8 cellular contexts compared by ENCODE assay signal in the genomic region with DNA sequence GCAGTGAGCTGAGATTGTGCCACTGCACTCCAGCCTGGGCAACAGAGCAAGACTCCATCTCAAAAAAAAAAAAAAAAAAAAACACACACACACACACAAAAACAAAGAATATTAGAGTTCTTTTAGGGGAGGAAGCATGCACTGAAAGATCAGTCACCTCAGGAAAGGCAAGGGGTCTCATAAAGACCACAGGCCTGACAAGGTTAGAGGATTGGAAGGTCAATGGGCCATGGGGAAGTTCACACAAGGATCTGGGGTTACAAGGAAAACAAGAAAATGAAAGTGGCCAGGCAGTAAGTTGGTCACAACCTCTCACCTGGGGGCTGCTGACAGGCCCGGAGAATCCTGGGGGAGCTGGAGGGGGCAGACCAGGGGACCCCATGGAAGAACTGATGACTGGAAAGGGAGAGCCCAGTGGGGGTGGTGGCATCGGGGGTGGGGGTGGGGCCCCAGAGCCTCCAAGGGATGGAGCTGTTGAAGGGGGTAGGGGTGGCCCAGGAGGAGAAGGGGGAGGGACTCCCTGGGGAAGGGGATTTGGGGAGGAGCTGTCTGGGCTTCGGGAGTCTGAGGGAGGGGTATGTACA. TPM values are rescaled to one million over a fixed set of nuclear protein-coding genes. Genes with fewer than 3 reads are reported as not detected.
DNase-seq lines count a peak whose midpoint lies in the region; ATAC-seq and TF ChIP-seq lines count a peak whose summit lies in the region.

No MANE protein-coding gene starts in this region.

- no peak for TF ChIP-seq CTCF in AG10803 (conservative IDR thresholded peaks at IDR 0.05; ENCODE audit: low read length)
- no peak for TF ChIP-seq CTCF in cardiac fibroblast (IDR thresholded peaks at IDR 0.05; ENCODE audit: low read depth, low read length)

- H3K4me3 ChIP-seq in AG10803 (ENCODE audit: low read length) (peak overlapping the region; percentile 81), cardiac fibroblast (replicated peaks in 1 of 2; ENCODE audit: low read depth in 2 of 2, low read length in 2 of 2) (peak overlapping the region; percentile 83 to 94)
- H3K4me3 ChIP-seq in Jurkat, Clone E6-1 (ENCODE audit: low read length), result peak overlapping the region; percentile 100

- peak overlapping the region; percentile 54 to 100 (median 94) for H3K27ac Mint-ChIP-seq in naive thymus-derived CD8-positive, alpha-beta T cell

- POLR2A ChIA-PET in naive thymus-derived CD8-positive, alpha-beta T cell (lab: Charles Lee), result interaction anchor here (0.7 to 4.2 kb wide), 9 partner anchors 10 to 100 kb away, joined by 3 to 43 read pairs (median 7); a partner anchor contains a TSS

- peaks cover 41 to 72% (median 67%) of the 10 kb centered on the region in 4 donors for H3K4me1 Mint-ChIP-seq in naive thymus-derived CD8-positive, alpha-beta T cell

- no peak for DNase-seq in AG10803 (ENCODE audit: low read depth)
- no peak for DNase-seq in Jurkat, Clone E6-1 (ENCODE audit: low read depth, low spot score)
- no peak for DNase-seq in cardiac fibroblast (ENCODE audit: low read depth in 2 of 2)
- no peak for DNase-seq in naive thymus-derived CD8-positive, alpha-beta T cell
- DNase-seq in 8988T, result no peak
- no peak for DNase-seq in NCI-H187 (lab: John Stamatoyannopoulos, UW)
- DNase-seq in kidney tubule cell (ENCODE audit: low spot score), result no peak

- H3K9me3 Mint-ChIP-seq in naive thymus-derived CD8-positive, alpha-beta T cell, result no peaks in the 10 kb centered on the region

- H3K27me3 Mint-ChIP-seq in naive thymus-derived CD8-positive, alpha-beta T cell, result no peaks in the 10 kb centered on the region

- ATAC-seq in naive thymus-derived CD8-positive, alpha-beta T cell, result no peak
- no peak for ATAC-seq in activated CD4-positive, CD25-positive, alpha-beta regulatory T cell treated with anti-CD3 and anti-CD28 coated beads, Interleukin-2, amount 50 U/mL, for 24 hours

- peak overlapping the region; percentile 89 to 100 (median 98) for H3K4me3 Mint-ChIP-seq in naive thymus-derived CD8-positive, alpha-beta T cell

- H3K36me3 Mint-ChIP-seq in naive thymus-derived CD8-positive, alpha-beta T cell, result peaks cover 6 to 59% (median 18%) of the 10 kb centered on the region in 3 donors

RNA-seq across cellular contexts. Expression of a gene that starts 1.5 kb away (rescaled TPM):
- polyA plus RNA-seq in Jurkat, Clone E6-1 (2012; ENCODE audit: insufficient read depth, insufficient read length), result 45.5 TPM
- total RNA-seq in naive thymus-derived CD8-positive, alpha-beta T cell, result 100 to 1,000 TPM; 126 to 127 TPM
- polyA plus RNA-seq in naive thymus-derived CD8-positive, alpha-beta T cell, result 10 to 100 TPM in 1 of 3 donors, 1 to 10 TPM in 2; 6.6 to 10.9 (median 7.3) TPM

RNA-seq across cellular contexts. Expression of a gene that starts 1.7 kb away (rescaled TPM):
- 81.6 TPM for polyA plus RNA-seq in Jurkat, Clone E6-1 (2012; ENCODE audit: insufficient read depth, insufficient read length)
- total RNA-seq in naive thymus-derived CD8-positive, alpha-beta T cell, result 10 to 100 TPM; 35.5 to 36.4 TPM
- 10 to 100 TPM; 18.8 to 23.8 (median 21.8) TPM for polyA plus RNA-seq in naive thymus-derived CD8-positive, alpha-beta T cell

RNA-seq across cellular contexts. Expression of a gene that starts 5.5 kb away (rescaled TPM):
- polyA plus RNA-seq in Jurkat, Clone E6-1 (2012; ENCODE audit: insufficient read depth, insufficient read length), result 16.4 TPM
- total RNA-seq in naive thymus-derived CD8-positive, alpha-beta T cell, result 10 to 100 TPM; 28.7 to 29.0 TPM
- 10 to 100 TPM; 75.0 to 79.2 (median 75.9) TPM for polyA plus RNA-seq in naive thymus-derived CD8-positive, alpha-beta T cell

RNA-seq across cellular contexts. Expression of a gene that starts 6.7 kb away (rescaled TPM):
- polyA plus RNA-seq in Jurkat, Clone E6-1 (2012; ENCODE audit: insufficient read depth, insufficient read length), result 2.7 TPM
- total RNA-seq in naive thymus-derived CD8-positive, alpha-beta T cell, result 1 to 10 TPM; 7.5 to 8.0 TPM
- under 1 TPM; 0.08 to 0.48 (median 0.13) TPM for polyA plus RNA-seq in naive thymus-derived CD8-positive, alpha-beta T cell

RNA-seq across cellular contexts. Expression of a gene that starts 9.4 kb away (rescaled TPM):
- polyA plus RNA-seq in Jurkat, Clone E6-1 (2012; ENCODE audit: insufficient read depth, insufficient read length), result 75.4 TPM
- total RNA-seq in naive thymus-derived CD8-positive, alpha-beta T cell, result 10 to 100 TPM; 58.3 to 59.1 TPM
- polyA plus RNA-seq in naive thymus-derived CD8-positive, alpha-beta T cell, result 10 to 100 TPM; 12.1 to 12.5 (median 12.4) TPM
